In genomic region chr11:123742778-123743177, GRCh38 we compare ENCODE assay signal across 15 cellular contexts. TPM values are rescaled to one million over a fixed set of nuclear protein-coding genes. Genes with fewer than 3 reads are reported as not detected.
DNase-seq lines count a peak whose midpoint lies in the region; TF ChIP-seq lines count a peak whose summit lies in the region.
"Had no signal": no experiment of that assay in that cellular context is flagged by ENCODE, and none has a peak within 500 bp of the region (broad histone marks: within the 10 kb centered on the region; RNA-seq: fewer than 3 reads in every experiment).

No MANE protein-coding gene starts in this region.

- in situ Hi-C loops in GM23248 (cut with MboI), result no loop called here

- H3K27ac ChIP-seq in ACC112 (ENCODE audit: low read depth, low read length) (no peak overlapping the region), GM23248 (no peak overlapping the region), muscle layer of colon (ENCODE audit: low read depth, low read length) (no peak overlapping the region)

- H3K9ac ChIP-seq in GM23248 (no peak overlapping the region), muscle layer of colon (ENCODE audit: low read length) (peak overlapping the region; percentile 17)

- H3K36me3 Mint-ChIP-seq in brain, result peaks cover 16% of the 10 kb centered on the region

- no peaks in the 10 kb centered on the region for H3F3A ChIP-seq in GM23248 (ENCODE audit: insufficient read depth)

- peak overlapping the region; percentile 91 to 99 (median 95) for H3K4me3 Mint-ChIP-seq in brain

- H3K4me1 ChIP-seq in ACC112 (ENCODE audit: control insufficient read depth, insufficient read depth, low read length, unreplicated experiment) (peaks cover 15% of the 10 kb centered on the region), GM23248 (ENCODE audit: insufficient read depth) (peaks cover 19% of the 10 kb centered on the region), muscle layer of colon (ENCODE audit: insufficient read depth, low read length) (peaks cover 16% of the 10 kb centered on the region)

- H3K9me3 Mint-ChIP-seq in brain, result peaks cover 0 to 4% (median 1%) of the 10 kb centered on the region in 5 experiments

- H4K20me1 ChIP-seq in GM23248 (ENCODE audit: insufficient read depth), result no peaks in the 10 kb centered on the region

- peaks cover 9% of the 10 kb centered on the region for H3K27me3 Mint-ChIP-seq in brain

- WGBS in GM23248 (ENCODE audit: low coverage in 1 of 2, low lambda C conversion rate in 2 of 2, missing lambda C conversion rate in 2 of 2), 2 experiments, result 50 to 60% methylated on average over 2 to 4 of the region's 4 CpGs

- peak overlapping the region; percentile 100 for H3K4me2 ChIP-seq in GM23248 (ENCODE audit: unreplicated experiment)

- no peak for DNase-seq in GM23248
- DNase-seq in DMS79 (lab: John Stamatoyannopoulos, UW), result no peak
- no peak for DNase-seq in stimulated activated naive CD4-positive, alpha-beta T cell (lab: John Stamatoyannopoulos, UW)
- DNase-seq in activated CD4-positive, alpha-beta T cell treated with anti-CD3 and anti-CD28 coated beads, Interleukin-2, amount 50 U/mL, for 48 hours, result no peak
- DNase-seq in iPS-NIHi7 (ENCODE audit: extremely low spot score), result no peak
- DNase-seq: activated effector memory CD4-positive, alpha-beta T cell treated with Interleukin-2 at 50 U/mL for 16 hours; BE2C; stimulated activated CD4-positive, alpha-beta T cell treated with anti-CD3 and anti-CD28 coated beads, Interleukin-2, amount 100 ng/mL, for 24 hours; stimulated activated naive CD4-positive, alpha-beta T cell treated with Interleukin-2 at 50 U/mL for 16 hours; T-helper 1 cell had no signal

- H3K36me3 ChIP-seq in ACC112 (ENCODE audit: insufficient read depth, low read length) (peaks cover 21% of the 10 kb centered on the region), GM23248 (ENCODE audit: low read depth) (no peaks in the 10 kb centered on the region), muscle layer of colon (ENCODE audit: insufficient read depth, low read length) (no peaks in the 10 kb centered on the region)

- no peak overlapping the region for H2AFZ ChIP-seq in ACC112 (ENCODE audit: low read length, unreplicated experiment)
- H2AFZ ChIP-seq in GM23248, result peak overlapping the region; percentile 100

- H3K79me2 ChIP-seq in ACC112 (ENCODE audit: control insufficient read depth, insufficient read depth, low read length, unreplicated experiment), result peaks cover 33% of the 10 kb centered on the region
- H3K79me2 ChIP-seq in GM23248 (ENCODE audit: insufficient read depth), result peaks cover 47% of the 10 kb centered on the region

- H3K27ac Mint-ChIP-seq in brain, result peak overlapping the region in 4 of 5 experiments; percentile 95 to 98 (median 98)

- H3K9me2 ChIP-seq in GM23248 (ENCODE audit: insufficient read depth), result no peaks in the 10 kb centered on the region

- peaks cover 8% of the 10 kb centered on the region for H3K27me3 ChIP-seq in ACC112 (ENCODE audit: insufficient read depth, low read length)
- H3K27me3 ChIP-seq in GM23248 (replicated peaks; ENCODE audit: insufficient read depth), result no peaks in the 10 kb centered on the region
- H3K27me3 ChIP-seq in muscle layer of colon (ENCODE audit: control insufficient read depth in 1 of 2, insufficient read depth in 2 of 2, low read length in 2 of 2), result no peaks in the 10 kb centered on the region
- H3K27me3 ChIP-seq: BE2C had no signal

- H3K9me3 ChIP-seq in GM23248 (ENCODE audit: low read depth) (no peaks in the 10 kb centered on the region), muscle layer of colon (ENCODE audit: low read length) (no peaks in the 10 kb centered on the region)
- H3K9me3 ChIP-seq: BE2C had no signal

- TF ChIP-seq CTCF in brain (conservative IDR thresholded peaks at IDR 0.05), result no peak

- peaks cover 47% of the 10 kb centered on the region for H3K4me1 Mint-ChIP-seq in brain

- H3K4me3 ChIP-seq in ACC112 (ENCODE audit: low read depth, low read length) (peak overlapping the region; percentile 84), GM23248 (peak overlapping the region; percentile 97; the same call in 1 of the 2 replicates), muscle layer of colon (ENCODE audit: low read depth in 1 of 2, low read length in 2 of 2) (peak overlapping the region; percentile 2 to 81)

RNA-seq across cellular contexts. Expression of gene ZNF202, which starts 1.3 kb away (rescaled TPM):
- 5.5 and 26.4 TPM in 2 replicates for total RNA-seq in GM23248 (2014; rRNA removed; shearing (Covaris generic))
- polyA plus RNA-seq in GM23248 (2016; fragmentation: Nextera tagmentation; extraction: Ambion mirVana) (4.5 and 5.1 TPM in 2 replicates), brain (ENCODE audit: insufficient read depth, low read depth, low replicate concordance) (6.4 TPM)

RNA-seq across cellular contexts. Expression of gene OR6X1, which starts 11.5 kb away (rescaled TPM):
- not detected in 2 replicates for total RNA-seq in GM23248 (2014; rRNA removed; shearing (Covaris generic))
- polyA plus RNA-seq in GM23248 (2016; fragmentation: Nextera tagmentation; extraction: Ambion mirVana), result not detected in 2 replicates
- polyA plus RNA-seq in brain (ENCODE audit: insufficient read depth, low read depth, low replicate concordance), result not detected
- total RNA-seq: chondrocyte, osteoblast had no signal

Comparison
In these comparisons a context has a peak if more than half of its experiments do, and no peak if none do; other contexts are left out.
1. H3K4me3 ChIP-seq: peak in every context shown above with its lines; median percentile 97 in GM23248; 84 in ACC112; 42 in muscle layer of colon.